In genomic region chr1:46134660-46135331, GRCh38 we compare ENCODE assay signal across 8 cellular contexts. TPM values are rescaled to one million over a fixed set of nuclear protein-coding genes. Genes with fewer than 3 reads are reported as not detected.
DNase-seq lines count a peak whose midpoint lies in the region; TF ChIP-seq lines count a peak whose summit lies in the region.

No MANE protein-coding gene starts in this region.

- H3K4me1 ChIP-seq in breast epithelium, result no peaks in the 10 kb centered on the region

- H3K4me3 ChIP-seq in breast epithelium, result no peak overlapping the region
- H3K4me3 ChIP-seq in skeletal muscle cell (ENCODE audit: low read depth, low read length), result no peak overlapping the region

- no peaks in the 10 kb centered on the region for H3K27me3 ChIP-seq in breast epithelium

- H3K27ac ChIP-seq in breast epithelium, result peak overlapping the region; percentile 78 to 85

- intact Hi-C loops in breast epithelium (cut with DNase I; ENCODE audit: low total_unique reads), result no loop called here

- H3K9me3 ChIP-seq in breast epithelium, result no peaks in the 10 kb centered on the region

- TF ChIP-seq POLR2A in breast epithelium (IDR thresholded peaks at IDR 0.05), result no peak

- no peak for TF ChIP-seq CTCF in breast epithelium (IDR thresholded peaks at IDR 0.05)

- peak; percentile 77 for DNase-seq in NCI-H2107 treated with DMSO at 0.1 percent for 48 hours (lab: John Stamatoyannopoulos, UW; ENCODE audit: unreplicated experiment)
- no peak for DNase-seq in NCI-H2107 (lab: John Stamatoyannopoulos, UW)
- DNase-seq in NCI-H1694 (lab: John Stamatoyannopoulos, UW), result peak; percentile 34
- peak in 1 of 2 donors; percentile 34 for DNase-seq in breast epithelium (ENCODE audit: low spot score in 2 of 2)
- DNase-seq in skeletal muscle cell (ENCODE audit: low read depth), result peak; percentile 92
- no peak for DNase-seq in activated CD4-positive, CD25-positive, alpha-beta regulatory T cell (lab: John Stamatoyannopoulos, UW)
- no peak for DNase-seq in NCI-H1048 (lab: John Stamatoyannopoulos, UW)
- no peak for DNase-seq in SK-N-DZ (ENCODE audit: low spot score)

- no peaks in the 10 kb centered on the region for H3K36me3 ChIP-seq in breast epithelium

RNA-seq across cellular contexts. Expression of gene PIK3R3, which starts 2.4 kb away (rescaled TPM):
- 10 to 100 TPM; 17.9 to 80.3 (median 46.8) TPM for total RNA-seq in breast epithelium
- polyA plus RNA-seq in SK-N-DZ (2014; cell fraction: cytosol; rRNA removed), result 21.2 and 24.3 TPM in 2 replicates
- polyA plus RNA-seq in SK-N-DZ (2014; cell fraction: nucleus; rRNA removed), result 11.0 and 14.0 TPM in 2 replicates

RNA-seq across cellular contexts. Expression of gene TSPAN1, which starts 40.1 kb away (rescaled TPM):
- total RNA-seq in breast epithelium, result 10 to 100 TPM in 1 of 3 donors, 1 to 10 TPM in 1, under 1 TPM in 1; 0.48 to 26.2 (median 8.9) TPM
- polyA plus RNA-seq in SK-N-DZ (2014; cell fraction: cytosol; rRNA removed), result 0.21 TPM in 1 of 2 replicates, not detected in the other
- polyA plus RNA-seq in SK-N-DZ (2014; cell fraction: nucleus; rRNA removed), result not detected in 2 replicates

RNA-seq across cellular contexts. Expression of gene P3R3URF, which starts 41.5 kb away (rescaled TPM):
- not detected for total RNA-seq in breast epithelium
- polyA plus RNA-seq in SK-N-DZ (2014; cell fraction: cytosol; rRNA removed), result not detected in 2 replicates
- polyA plus RNA-seq in SK-N-DZ (2014; cell fraction: nucleus; rRNA removed), result not detected in 2 replicates

Comparison
In these comparisons a context has a peak if more than half of its experiments do, and no peak if none do; other contexts are left out.
1. DNase-seq: peak in NCI-H2107 treated with DMSO at 0.1 percent for 48 hours (single experiment), NCI-H1694 (single experiment) and skeletal muscle cell (single experiment); none in NCI-H2107 (single experiment), activated CD4-positive, CD25-positive, alpha-beta regulatory T cell (0 of 4), NCI-H1048 (single experiment) and SK-N-DZ (single experiment).